Comparison of ENCODE assay signal across 11 cellular contexts in the genomic region with DNA sequence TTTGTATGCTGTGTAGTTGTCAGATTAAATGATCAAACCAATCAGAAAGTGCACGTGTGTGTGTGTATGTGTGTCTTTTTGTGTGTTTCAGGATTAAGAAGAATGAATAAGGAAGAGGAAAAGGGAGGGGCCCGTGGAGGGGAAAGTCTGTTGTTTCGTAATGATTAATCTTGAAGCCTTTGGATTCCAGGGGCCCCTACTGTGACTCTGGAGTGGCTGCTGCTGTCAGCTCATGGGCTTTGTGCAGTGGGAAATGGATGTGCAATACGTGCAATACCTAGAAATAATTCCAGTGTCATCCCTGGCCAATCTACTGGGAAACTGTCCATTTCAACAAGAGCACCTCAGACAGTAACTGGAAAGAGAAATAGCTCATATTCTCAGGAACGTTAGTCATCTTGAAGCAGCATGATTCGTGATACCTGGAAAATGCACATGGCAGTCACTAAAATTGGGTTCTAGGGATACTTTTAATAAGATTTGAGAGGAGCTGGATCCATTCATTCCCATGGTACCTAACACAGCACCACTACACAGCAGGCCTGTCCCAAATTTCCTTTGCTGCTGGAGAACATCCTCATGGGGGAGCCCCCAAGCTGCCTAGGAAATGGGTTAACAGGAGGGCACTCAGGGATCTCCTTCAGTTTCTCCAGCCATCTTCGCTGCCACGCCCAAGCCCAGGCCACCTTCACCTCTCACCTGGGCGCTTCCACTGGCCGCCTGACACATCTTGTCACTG.
DNase-seq lines count a peak whose midpoint lies in the region; ATAC-seq, FAIRE-seq and TF ChIP-seq lines count a peak whose summit lies in the region.
"Had no signal": no experiment of that assay in that cellular context is flagged by ENCODE, and none has a peak within 500 bp of the region (broad histone marks: within the 10 kb centered on the region; RNA-seq: fewer than 3 reads in every experiment).

No MANE protein-coding gene starts in this region.

- TF ChIP-seq CTCF in OCI-LY7 (conservative IDR thresholded peaks at IDR 0.05; ENCODE audit: low read length), result 0 out of 2 replicates have a peak, but pooled peaks have one; percentile 16
- TF ChIP-seq CTCF in fibroblast of the aortic adventitia (IDR thresholded peaks at IDR 0.05; ENCODE audit: insufficient read depth, low read length), result no peak
- TF ChIP-seq CTCF in pancreas (IDR thresholded peaks at IDR 0.05), result no peak

- ATAC-seq in HG02571 (IDR thresholded peaks at IDR 0.05; ENCODE audit: unreplicated experiment) (no peak), HG02852 (IDR thresholded peaks at IDR 0.05; ENCODE audit: unreplicated experiment) (no peak), pancreas (no peak), GM19463 (IDR thresholded peaks at IDR 0.05; ENCODE audit: unreplicated experiment) (no peak)

- DNase-seq in 8988T (peak; percentile 41), EH (ENCODE audit: low read depth) (peak; percentile 23), OCI-LY7 (ENCODE audit: low spot score) (no peak), fibroblast of the aortic adventitia (ENCODE audit: low read depth) (peak; percentile 64), pancreas (no peak)
- DNase-seq: DMS79, MM.1S, Right ventricle myocardium superior had no signal

- 79 to 84% methylated on average over 10 of the region's 10 CpGs for WGBS in pancreas, 2 donors

- H3K4me1 ChIP-seq in OCI-LY7 (ENCODE audit: insufficient read depth, low read length, poor library complexity, severe bottlenecking) (peaks cover 8% of the 10 kb centered on the region), pancreas (no peaks in the 10 kb centered on the region)

- H3K4me2 ChIP-seq in OCI-LY7 (ENCODE audit: low read length), result no peak overlapping the region

- H3K9me3 ChIP-seq in OCI-LY7 (ENCODE audit: low read length), result no peaks in the 10 kb centered on the region
- H3K9me3 ChIP-seq in pancreas, result no peaks in the 10 kb centered on the region

- H3K27ac ChIP-seq in OCI-LY7 (ENCODE audit: low read depth, low read length, poor library complexity, severe bottlenecking) (no peak overlapping the region), pancreas (no peak overlapping the region)

- intact Hi-C loops in OCI-LY7 (cut with micrococcal nuclease; ENCODE audit: unreplicated experiment), result no loop called here
- intact Hi-C loops in pancreas (cut with DNase I), result no loop called here

- no peaks in the 10 kb centered on the region for H3K79me2 ChIP-seq in OCI-LY7 (ENCODE audit: insufficient read depth, low read depth, low read length)

- BruUV-seq in OCI-LY7 (replicated peaks; lab: Mats Ljungman, UMichigan), result no TSS peak

- no peaks in the 10 kb centered on the region for H4K20me1 ChIP-seq in OCI-LY7 (ENCODE audit: insufficient read depth, low read length)

- CTCF ChIA-PET in OCI-LY7 (lab: Charles Lee; ENCODE audit: unreplicated experiment), result interaction anchor here (0.7 to 1.1 kb wide), 2 partner anchors 9 to 12 kb away, joined by 3 to 5 read pairs; no protein-coding TSS in a partner anchor

- no peak for FAIRE-seq in pancreas (lab: Jason Lieb, UNC)

- H2AFZ ChIP-seq in OCI-LY7 (ENCODE audit: low read length), result no peak overlapping the region

- H3K36me3 ChIP-seq in OCI-LY7 (ENCODE audit: insufficient read depth, low read length), result no peaks in the 10 kb centered on the region
- H3K36me3 ChIP-seq in pancreas, result no peaks in the 10 kb centered on the region

- H3K9me2 ChIP-seq in OCI-LY7 (ENCODE audit: insufficient read depth, low read length), result no peaks in the 10 kb centered on the region

- H3K27me3 ChIP-seq in pancreas, result no peaks in the 10 kb centered on the region

- H3K4me3 ChIP-seq in OCI-LY7 (ENCODE audit: low read depth, low read length, poor library complexity, severe bottlenecking), result no peak overlapping the region
- H3K4me3 ChIP-seq in fibroblast of the aortic adventitia (ENCODE audit: low read depth, low read length), result no peak overlapping the region
- no peak overlapping the region for H3K4me3 ChIP-seq in pancreas

- POLR2A ChIA-PET in OCI-LY7 (lab: Charles Lee), result interaction anchor here (0.5 to 1.2 kb wide), 4 partner anchors 10 to 1368 kb away, joined by 3 to 6 read pairs (median 4); no protein-coding TSS in a partner anchor

Comparison
In these comparisons a context has a peak if more than half of its experiments do, and no peak if none do; other contexts are left out.
1. DNase-seq: peak in 8988T (single experiment), EH (single experiment) and fibroblast of the aortic adventitia (single experiment); none in OCI-LY7 (single experiment) and pancreas (0 of 6).